1 cellular context compared by ENCODE assay signal in the genomic region with DNA sequence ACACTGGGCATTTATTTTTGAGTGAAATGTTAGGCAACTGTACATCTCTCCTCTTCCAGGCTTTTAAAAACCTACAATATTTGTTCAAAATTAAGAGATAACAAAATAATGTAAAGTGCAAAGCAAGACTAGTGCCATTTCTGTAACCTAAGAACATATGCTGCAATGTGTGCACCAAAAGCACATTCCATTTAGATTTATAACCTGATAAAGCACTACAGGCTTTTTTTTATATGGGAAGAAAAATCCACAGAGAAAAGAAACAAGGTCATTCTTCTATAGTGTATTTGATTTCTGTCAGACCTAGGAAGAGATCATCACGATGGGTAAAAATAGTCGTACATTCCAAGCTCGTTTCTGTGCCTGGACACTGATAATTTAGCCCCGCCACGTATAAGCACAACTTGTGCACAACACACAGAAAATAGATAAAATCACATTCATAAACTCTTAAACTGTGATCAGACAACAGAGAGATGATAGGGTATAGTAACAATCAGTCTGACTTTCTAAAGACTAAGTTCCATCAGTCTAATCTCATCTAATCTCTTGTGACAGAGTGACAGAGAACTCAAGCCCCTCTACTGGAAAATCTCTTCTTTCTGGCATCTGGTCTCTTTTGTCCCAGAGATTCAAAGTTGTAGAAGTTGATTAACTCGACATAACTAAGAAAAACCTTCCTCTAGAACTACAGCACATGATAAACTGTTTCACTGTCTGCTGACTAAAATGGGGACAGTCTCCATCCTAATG.
TF ChIP-seq lines count a peak whose summit lies in the region.

No MANE protein-coding gene starts in this region.

TF ChIP-seq in HepG2, 621 proteins besides CTCF, POLR2A, EP300 and RAD21 (continued from another document):
- no peak for TF ChIP-seq ZNF101 (CRISPR knock-in tag; IDR thresholded peaks at IDR 0.05; ENCODE audit: borderline replicate concordance, low read depth)
- TF ChIP-seq PPARG (CRISPR knock-in tag; conservative IDR thresholded peaks at IDR 0.05): no peak
- TF ChIP-seq HINFP (CRISPR knock-in tag; IDR thresholded peaks at IDR 0.05; ENCODE audit: low read depth): no peak
- no peak for TF ChIP-seq BCL6 (CRISPR knock-in tag; IDR thresholded peaks at IDR 0.05)
- TF ChIP-seq NFYB (CRISPR knock-in tag; IDR thresholded peaks at IDR 0.05): no peak
- TF ChIP-seq TAF15 (IDR thresholded peaks at IDR 0.05; ENCODE audit: low read depth, low read length, poor library complexity, severe bottlenecking): no peak
- TF ChIP-seq ZNF75D (CRISPR knock-in tag; IDR thresholded peaks at IDR 0.05; ENCODE audit: borderline replicate concordance): no peak
- no peak for TF ChIP-seq ZNF362 (CRISPR knock-in tag; IDR thresholded peaks at IDR 0.05; ENCODE audit: borderline replicate concordance)
- no peak for TF ChIP-seq MIER3 (CRISPR knock-in tag; IDR thresholded peaks at IDR 0.05; ENCODE audit: borderline replicate concordance)
- TF ChIP-seq ZFP37 (CRISPR knock-in tag; IDR thresholded peaks at IDR 0.05; ENCODE audit: borderline replicate concordance): no peak
